In the genomic region with DNA sequence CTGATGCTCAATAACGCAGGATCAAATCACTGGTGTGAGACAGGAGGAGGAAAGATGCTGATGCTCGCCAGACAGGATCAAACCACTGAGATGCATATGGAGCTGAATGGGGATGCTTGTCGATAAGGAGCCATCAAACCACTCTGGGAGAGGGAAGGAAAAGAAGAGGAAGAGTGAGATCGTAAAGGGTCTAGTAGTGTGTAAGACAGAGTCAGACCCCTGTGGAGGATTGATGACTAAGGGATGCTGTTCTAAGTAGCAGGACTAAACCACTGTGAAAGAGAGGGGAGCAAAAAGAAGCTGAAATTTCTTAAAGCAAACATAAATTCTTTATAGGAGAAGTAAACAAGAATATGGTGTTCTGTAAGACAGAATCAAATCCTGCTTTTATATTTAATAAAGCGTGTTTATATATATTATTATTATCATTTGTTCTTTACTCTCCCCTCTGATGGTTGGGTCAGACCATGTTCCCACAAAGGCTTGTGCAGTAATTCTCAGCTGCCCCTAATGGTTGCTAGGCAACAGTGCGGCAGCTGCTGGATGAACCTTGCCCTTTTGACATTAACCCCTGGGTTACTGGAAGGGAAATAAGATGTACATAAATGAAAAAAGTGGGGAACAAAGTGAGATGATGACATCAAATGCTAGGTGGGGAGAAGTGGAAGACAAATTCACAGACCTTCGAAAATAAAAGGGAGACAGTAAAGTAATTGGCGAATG, we compare ENCODE assay signal across 1 cellular context.
TF ChIP-seq lines count a peak whose summit lies in the region.

No MANE protein-coding gene starts in this region.

TF ChIP-seq in HEK293, 187 proteins besides CTCF, POLR2A, EP300 and RAD21 (continued from another document):
- TF ChIP-seq PRDM10 (tag by site-specific recombination; IDR thresholded peaks at IDR 0.05): peak; percentile 50
TF ChIP-seq in HEK293: peak in this region for 1.
